In the genomic region with DNA sequence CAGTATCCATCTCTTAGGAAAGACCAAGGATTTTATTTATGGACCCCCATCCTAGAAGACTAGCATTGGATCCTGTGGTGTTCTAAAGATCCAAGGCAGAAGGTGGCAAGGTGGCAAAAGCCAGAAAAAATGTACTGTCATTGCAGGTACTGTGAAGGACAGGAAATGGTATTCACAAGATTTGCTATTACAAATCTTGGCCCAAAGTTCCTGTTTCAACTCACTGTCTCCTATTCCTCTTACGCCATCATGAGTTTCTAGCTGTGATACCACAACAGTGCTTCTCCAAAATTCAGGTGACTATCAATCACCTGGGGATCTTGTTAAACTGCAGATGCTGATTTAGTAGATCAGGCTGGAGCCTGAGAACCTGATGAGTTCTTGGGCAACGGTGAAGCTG, we compare ENCODE assay signal across 19 cellular contexts. TPM values are rescaled to one million over a fixed set of nuclear protein-coding genes. Genes with fewer than 3 reads are reported as not detected.
A peak's percentile ranks its signal among the peaks of the same experiment; 100 is the strongest.
DNase-seq lines count a peak whose midpoint lies in the region; ATAC-seq lines count a peak whose summit lies in the region.
"Had no signal": no experiment of that assay in that cellular context is flagged by ENCODE, and none has a peak within 500 bp of the region (broad histone marks: within the 10 kb centered on the region; RNA-seq: fewer than 3 reads in every experiment).

No MANE protein-coding gene starts in this region.

- no peak for DNase-seq in activated naive CD4-positive, alpha-beta T cell treated with anti-CD3 and anti-CD28 coated beads, Interleukin-2, amount 50 U/mL, for 72 hours (ENCODE audit: low spot score in 2 of 2)
- no peak for DNase-seq in activated naive CD4-positive, alpha-beta T cell (lab: John Stamatoyannopoulos, UW)
- DNase-seq in T-helper 2 cell treated with Interferon-gamma antibody and Interleukin-4, amounts not matched to agents 5 μg/mL and 100 μg/mL, for 36 hours (ENCODE audit: low spot score): no peak
- DNase-seq in immature natural killer cell (peak; percentile 17 to 24 (median 17)), C1 segment of cervical spinal cord (lab: John Stamatoyannopoulos, UW) (no peak), NCI-H1930 (lab: John Stamatoyannopoulos, UW) (no peak), NCI-H524 treated with DMSO at 0.1 percent for 48 hours (lab: John Stamatoyannopoulos, UW) (no peak), A172 (ENCODE audit: low spot score) (no peak)
- DNase-seq: activated CD4-positive, CD25-positive, alpha-beta regulatory T cell; amniotic stem cell; head of caudate nucleus; NCI-H2171; NCI-H524; occipital lobe; RPMI8226; SK-N-SH; stimulated activated CD4-positive, alpha-beta T cell treated with anti-CD3 and anti-CD28 coated beads, Interleukin-4, amount 100 ng/mL, for 24 hours had no signal

- H3K4me1 Mint-ChIP-seq in T-helper 2 cell treated with Interferon-gamma antibody and Interleukin-4, amounts not matched to agents 5 μg/mL and 100 μg/mL, for 36 hours (ENCODE audit: low read depth): peaks cover 51% of the 10 kb centered on the region
- peaks cover 43 to 44% of the 10 kb centered on the region in 2 donors for H3K4me1 Mint-ChIP-seq in immature natural killer cell

- ATAC-seq in activated naive CD4-positive, alpha-beta T cell treated with anti-CD3 and anti-CD28 coated beads, Interleukin-2, amount 50 U/mL, for 72 hours: peak; percentile 24 to 56

- no peaks in the 10 kb centered on the region for H3K9me3 Mint-ChIP-seq in activated naive CD4-positive, alpha-beta T cell treated with anti-CD3 and anti-CD28 coated beads, Interleukin-2, amount 50 U/mL, for 72 hours
- H3K9me3 Mint-ChIP-seq in T-helper 2 cell treated with Interferon-gamma antibody and Interleukin-4, amounts not matched to agents 5 μg/mL and 100 μg/mL, for 36 hours: no peaks in the 10 kb centered on the region
- no peaks in the 10 kb centered on the region for H3K9me3 Mint-ChIP-seq in immature natural killer cell
- H3K9me3 Mint-ChIP-seq: activated T-helper 2 cell treated with anti-CD3 and anti-CD28 coated beads, Interferon-gamma antibody, Interleukin-2, Interleukin-4, amounts not matched to agents 10 μg/mL and 5 μg/mL and 100 μg/mL, durations not matched to agents 14 hours and 24 hours and 36 hours; CD14-positive monocyte had no signal

- no peaks in the 10 kb centered on the region for H3K27me3 Mint-ChIP-seq in T-helper 2 cell treated with Interferon-gamma antibody and Interleukin-4, amounts not matched to agents 5 μg/mL and 100 μg/mL, for 36 hours (ENCODE audit: low read depth)
- H3K27me3 Mint-ChIP-seq in immature natural killer cell (ENCODE audit: low read depth in 3 of 3): peaks cover 0 to 5% (median 2%) of the 10 kb centered on the region in 3 donors

- H3K4me3 Mint-ChIP-seq in T-helper 2 cell treated with Interferon-gamma antibody and Interleukin-4, amounts not matched to agents 5 μg/mL and 100 μg/mL, for 36 hours: peak overlapping the region; percentile 68
- H3K4me3 Mint-ChIP-seq in immature natural killer cell: peak overlapping the region in 4 of 5 donors; percentile 56 to 78 (median 73)
- H3K4me3 Mint-ChIP-seq: CD14-positive monocyte had no signal

- H3K36me3 Mint-ChIP-seq in activated naive CD4-positive, alpha-beta T cell treated with anti-CD3 and anti-CD28 coated beads, Interleukin-2, amount 50 U/mL, for 72 hours: no peaks in the 10 kb centered on the region
- peaks cover 25% of the 10 kb centered on the region for H3K36me3 Mint-ChIP-seq in T-helper 2 cell treated with Interferon-gamma antibody and Interleukin-4, amounts not matched to agents 5 μg/mL and 100 μg/mL, for 36 hours (ENCODE audit: low read depth)
- H3K36me3 Mint-ChIP-seq in immature natural killer cell: peaks cover 5 to 18% (median 11%) of the 10 kb centered on the region in 3 donors

- H3K27ac Mint-ChIP-seq in activated naive CD4-positive, alpha-beta T cell treated with anti-CD3 and anti-CD28 coated beads, Interleukin-2, amount 50 U/mL, for 72 hours: peak overlapping the region in 1 of 2 donors; percentile 65
- no peak overlapping the region for H3K27ac Mint-ChIP-seq in T-helper 2 cell treated with Interferon-gamma antibody and Interleukin-4, amounts not matched to agents 5 μg/mL and 100 μg/mL, for 36 hours
- H3K27ac Mint-ChIP-seq in immature natural killer cell: peak overlapping the region; percentile 77 to 95 (median 86)

RNA-seq across cellular contexts. Expression of gene ACP6, which starts 21.4 kb away (rescaled TPM):
- total RNA-seq in activated naive CD4-positive, alpha-beta T cell treated with anti-CD3 and anti-CD28 coated beads, Interleukin-2, amount 50 U/mL, for 72 hours: 10 to 100 TPM in 1 of 2 donors, 1 to 10 TPM in 1; 9.0 to 19.6 TPM
- 1 to 10 TPM; 2.4 to 7.2 (median 2.8) TPM for polyA plus RNA-seq in immature natural killer cell
- total RNA-seq in A172 (2014; rRNA removed; shearing (Covaris generic)): 7.5 and 14.7 TPM in 2 replicates

Comparison
In these comparisons a context has a peak if more than half of its experiments do, and no peak if none do; other contexts are left out.
1. DNase-seq: peak in immature natural killer cell (3 of 3); none in activated naive CD4-positive, alpha-beta T cell treated with anti-CD3 and anti-CD28 coated beads, Interleukin-2, amount 50 U/mL, for 72 hours (0 of 2), activated naive CD4-positive, alpha-beta T cell (0 of 4), T-helper 2 cell treated with Interferon-gamma antibody and Interleukin-4, amounts not matched to agents 5 μg/mL and 100 μg/mL, for 36 hours (single experiment), C1 segment of cervical spinal cord (0 of 14), NCI-H1930 (0 of 2), NCI-H524 treated with DMSO at 0.1 percent for 48 hours (single experiment) and A172 (single experiment).